ENCODE assay signal across 8 cellular contexts in genomic region chr2:27071277-27071989, GRCh38. TPM values are rescaled to one million over a fixed set of nuclear protein-coding genes. Genes with fewer than 3 reads are reported as not detected.
A peak's percentile ranks its signal among the peaks of the same experiment; 100 is the strongest.
DNase-seq lines count a peak whose midpoint lies in the region; ATAC-seq lines count a peak whose summit lies in the region.

OST4 (minus strand) TSS chr2:27071654.

- H3K4me1 Mint-ChIP-seq in activated T-helper 1 cell treated with anti-CD3 and anti-CD28 coated beads, Interleukin-12 subunit alpha, Interleukin-12 subunit beta, Interleukin-2, Interleukin-4 antibody, amounts not matched to agents 30 ng/mL and 10 ng/mL and 1 ng/mL, durations not matched to agents 14 hours and 24 hours and 36 hours (ENCODE audit: low read depth): peaks cover 84% of the 10 kb centered on the region
- H3K4me1 Mint-ChIP-seq in naive thymus-derived CD8-positive, alpha-beta T cell: peaks cover 45 to 83% (median 76%) of the 10 kb centered on the region in 4 donors

- H3K27me3 Mint-ChIP-seq in activated T-helper 1 cell treated with anti-CD3 and anti-CD28 coated beads, Interleukin-12 subunit alpha, Interleukin-12 subunit beta, Interleukin-2, Interleukin-4 antibody, amounts not matched to agents 30 ng/mL and 10 ng/mL and 1 ng/mL, durations not matched to agents 14 hours and 24 hours and 36 hours (ENCODE audit: insufficient read depth): peaks cover 2% of the 10 kb centered on the region
- no peaks in the 10 kb centered on the region for H3K27me3 Mint-ChIP-seq in naive thymus-derived CD8-positive, alpha-beta T cell

- H3K9me3 ChIP-seq in KOPT-K1 (ENCODE audit: insufficient read depth, low read length, poor library complexity, severe bottlenecking): no peaks in the 10 kb centered on the region

- H3K27ac ChIP-seq in KOPT-K1 (ENCODE audit: low read depth, low read length, poor library complexity, severe bottlenecking): peak within 1 kb of the TSS; percentile 65

- peak within 1 kb of the TSS; percentile 99 for H3K4me3 Mint-ChIP-seq in activated T-helper 1 cell treated with anti-CD3 and anti-CD28 coated beads, Interleukin-12 subunit alpha, Interleukin-12 subunit beta, Interleukin-2, Interleukin-4 antibody, amounts not matched to agents 30 ng/mL and 10 ng/mL and 1 ng/mL, durations not matched to agents 14 hours and 24 hours and 36 hours
- peak within 1 kb of the TSS; percentile 93 to 98 (median 98) for H3K4me3 Mint-ChIP-seq in naive thymus-derived CD8-positive, alpha-beta T cell

- DNase-seq in DMS79 treated with DMSO at 0.1 percent for 48 hours (lab: John Stamatoyannopoulos, UW) (peak; percentile 81), RPMI7951 (ENCODE audit: low read depth) (peak; percentile 93), fibroblast of gingiva (ENCODE audit: low read depth) (peak; percentile 92)
- peak; percentile 91 for DNase-seq in activated T-helper 1 cell treated with anti-CD3 and anti-CD28 coated beads, Interleukin-12 subunit alpha, Interleukin-12 subunit beta, Interleukin-2, Interleukin-4 antibody, amounts not matched to agents 30 ng/mL and 10 ng/mL and 1 ng/mL, durations not matched to agents 14 hours and 24 hours and 36 hours (ENCODE audit: low spot score)
- DNase-seq in naive thymus-derived CD8-positive, alpha-beta T cell: peak; percentile 80 to 90 (median 88)
- peak; percentile 88 for DNase-seq in stimulated activated naive CD4-positive, alpha-beta T cell treated with Interleukin-2 at 50 U/mL for 16 hours (lab: John Stamatoyannopoulos, UW)

- ATAC-seq in GM21786 (IDR thresholded peaks at IDR 0.05; ENCODE audit: unreplicated experiment): peak; percentile 83
- ATAC-seq in naive thymus-derived CD8-positive, alpha-beta T cell: peak; percentile 87 to 91

- peaks cover 38% of the 10 kb centered on the region for H3K36me3 ChIP-seq in KOPT-K1 (ENCODE audit: insufficient read depth, low read length)

- POLR2A ChIA-PET in naive thymus-derived CD8-positive, alpha-beta T cell (lab: Charles Lee): interaction anchor here (0.6 to 13.8 kb wide), 12 partner anchors 13 to 592 kb away, joined by 3 to 270 read pairs (median 5); partner anchors contain the start of genes ABHD1, AGBL5, ATRAID and EIF2B4

- no peaks in the 10 kb centered on the region for H3K9me3 Mint-ChIP-seq in activated T-helper 1 cell treated with anti-CD3 and anti-CD28 coated beads, Interleukin-12 subunit alpha, Interleukin-12 subunit beta, Interleukin-2, Interleukin-4 antibody, amounts not matched to agents 30 ng/mL and 10 ng/mL and 1 ng/mL, durations not matched to agents 14 hours and 24 hours and 36 hours
- H3K9me3 Mint-ChIP-seq in naive thymus-derived CD8-positive, alpha-beta T cell: no peaks in the 10 kb centered on the region

- H3K36me3 Mint-ChIP-seq in activated T-helper 1 cell treated with anti-CD3 and anti-CD28 coated beads, Interleukin-12 subunit alpha, Interleukin-12 subunit beta, Interleukin-2, Interleukin-4 antibody, amounts not matched to agents 30 ng/mL and 10 ng/mL and 1 ng/mL, durations not matched to agents 14 hours and 24 hours and 36 hours (ENCODE audit: low read depth): peaks cover 33% of the 10 kb centered on the region
- peaks cover 0 to 33% (median 0%) of the 10 kb centered on the region in 3 donors for H3K36me3 Mint-ChIP-seq in naive thymus-derived CD8-positive, alpha-beta T cell

- H3K27ac Mint-ChIP-seq in activated T-helper 1 cell treated with anti-CD3 and anti-CD28 coated beads, Interleukin-12 subunit alpha, Interleukin-12 subunit beta, Interleukin-2, Interleukin-4 antibody, amounts not matched to agents 30 ng/mL and 10 ng/mL and 1 ng/mL, durations not matched to agents 14 hours and 24 hours and 36 hours: peak within 1 kb of the TSS; percentile 98
- H3K27ac Mint-ChIP-seq in naive thymus-derived CD8-positive, alpha-beta T cell: peak within 1 kb of the TSS; percentile 94 to 99 (median 97)

- intact Hi-C loops in activated T-helper 1 cell treated with anti-CD3 and anti-CD28 coated beads, Interleukin-12 subunit alpha, Interleukin-12 subunit beta, Interleukin-2, Interleukin-4 antibody, amounts not matched to agents 30 ng/mL and 10 ng/mL and 1 ng/mL, durations not matched to agents 14 hours and 24 hours and 36 hours (cut with micrococcal nuclease): loop anchor here (1.0 to 5.0 kb wide), 9 partner anchors 10 to 356 kb away; partner anchors contain the start of genes AGBL5, ATRAID, GTF3C2 and KHK

RNA-seq across cellular contexts. Expression of gene OST4, which starts in this region (rescaled TPM):
- 784 and 843 TPM in 2 replicates for total RNA-seq in RPMI7951 (2014; rRNA removed; shearing (Covaris generic))
- total RNA-seq in activated T-helper 1 cell treated with anti-CD3 and anti-CD28 coated beads, Interleukin-12 subunit alpha, Interleukin-12 subunit beta, Interleukin-2, Interleukin-4 antibody, amounts not matched to agents 30 ng/mL and 10 ng/mL and 1 ng/mL, durations not matched to agents 14 hours and 24 hours and 36 hours: 322 and 332 TPM in 2 replicates
- total RNA-seq in naive thymus-derived CD8-positive, alpha-beta T cell: 100 to 1,000 TPM; 246 to 268 TPM
- 100 to 1,000 TPM; 827 to 916 (median 901) TPM for polyA plus RNA-seq in naive thymus-derived CD8-positive, alpha-beta T cell

Comparison
In these comparisons a context has a peak if more than half of its experiments do, and no peak if none do; other contexts are left out.
1. Peak in every context shown above with its lines: DNase-seq, ATAC-seq and H3K27ac ChIP-seq.